In genomic region chr1:150256193-150256548, GRCh38 we compare ENCODE assay signal across 8 cellular contexts. TPM values are rescaled to one million over a fixed set of nuclear protein-coding genes. Genes with fewer than 3 reads are reported as not detected.
DNase-seq lines count a peak whose midpoint lies in the region; ATAC-seq and TF ChIP-seq lines count a peak whose summit lies in the region.

No MANE protein-coding gene starts in this region.

- intact Hi-C loops in activated B cell treated with CpG ODN at 0.5 μM for 24 hours (cut with micrococcal nuclease) = loop anchor here (1.0 to 5.0 kb wide), 3 partner anchors 25 to 261 kb away; partner anchors contain the start of genes FALEC and MRPS21

- POLR2A ChIA-PET in activated B cell treated with CpG ODN at 0.5 μM for 24 hours (lab: Charles Lee) = interaction anchor here (0.9 to 3.0 kb wide), 3 partner anchors 13 to 107 kb away, joined by 7 to 15 read pairs (median 8); partner anchors contain the start of genes APH1A and RPRD2

- CTCF ChIA-PET in activated CD8-positive, alpha-beta memory T cell treated with anti-CD3 and anti-CD28 coated beads, Interleukin-2, amount 10 ng/mL, durations not matched to agents 7 days and 5 days (lab: Charles Lee) = interaction anchor here (0.6 to 5.3 kb wide), 47 partner anchors 10 to 747 kb away, joined by 3 to 89 read pairs (median 4); partner anchors contain the start of genes ADAMTSL4, APH1A, C1orf54 and CIART
- CTCF ChIA-PET in activated B cell treated with CpG ODN at 0.5 μM for 24 hours (lab: Charles Lee) = interaction anchor here (0.6 to 3.0 kb wide), 14 partner anchors 13 to 740 kb away, joined by 3 to 34 read pairs (median 4); partner anchors contain the start of genes APH1A, ENSA and PRPF3

- H3K4me1 Mint-ChIP-seq in activated CD8-positive, alpha-beta memory T cell treated with anti-CD3 and anti-CD28 coated beads, Interleukin-2, amount 10 ng/mL, durations not matched to agents 7 days and 5 days = peaks cover 20% of the 10 kb centered on the region
- peaks cover 13% of the 10 kb centered on the region for H3K4me1 Mint-ChIP-seq in activated B cell treated with CpG ODN at 0.5 μM for 24 hours
- H3K4me1 Mint-ChIP-seq in immature natural killer cell = peaks cover 10 to 16% of the 10 kb centered on the region in 2 donors

- peak overlapping the region; percentile 5 for H3K27ac Mint-ChIP-seq in activated CD8-positive, alpha-beta memory T cell treated with anti-CD3 and anti-CD28 coated beads, Interleukin-2, amount 10 ng/mL, durations not matched to agents 7 days and 5 days
- no peak overlapping the region for H3K27ac Mint-ChIP-seq in activated B cell treated with CpG ODN at 0.5 μM for 24 hours
- H3K27ac Mint-ChIP-seq in immature natural killer cell = peak overlapping the region in 2 of 6 donors; percentile 55 to 65

- ATAC-seq in activated CD8-positive, alpha-beta memory T cell treated with anti-CD3 and anti-CD28 coated beads, Interleukin-2, amount 10 ng/mL, durations not matched to agents 7 days and 5 days = no peak
- ATAC-seq in activated B cell treated with CpG ODN at 0.5 μM for 24 hours (ENCODE audit: low read depth) = no peak
- no peak for ATAC-seq in GM19463 (IDR thresholded peaks at IDR 0.05; ENCODE audit: unreplicated experiment)
- no peak for ATAC-seq in HG03439 (IDR thresholded peaks at IDR 0.05; ENCODE audit: unreplicated experiment)

- no peak for DNase-seq in activated CD8-positive, alpha-beta memory T cell treated with anti-CD3 and anti-CD28 coated beads, Interleukin-2, amount 10 ng/mL, durations not matched to agents 7 days and 5 days
- DNase-seq in activated CD8-positive, alpha-beta memory T cell treated with anti-CD3 and anti-CD28 coated beads, Interleukin-2, amount 50 U/mL, for 48 hours = no peak
- DNase-seq in activated B cell treated with CpG ODN at 0.5 μM for 24 hours (no peak), immature natural killer cell (no peak), substantia nigra (lab: John Stamatoyannopoulos, UW) (no peak), nucleus accumbens (lab: John Stamatoyannopoulos, UW) (no peak)

- H3K36me3 Mint-ChIP-seq in activated CD8-positive, alpha-beta memory T cell treated with anti-CD3 and anti-CD28 coated beads, Interleukin-2, amount 10 ng/mL, durations not matched to agents 7 days and 5 days = no peaks in the 10 kb centered on the region
- H3K36me3 Mint-ChIP-seq in activated B cell treated with CpG ODN at 0.5 μM for 24 hours (ENCODE audit: low read depth) = no peaks in the 10 kb centered on the region
- H3K36me3 Mint-ChIP-seq in immature natural killer cell = no peaks in the 10 kb centered on the region

- peak overlapping the region; percentile 12 for H3K4me3 Mint-ChIP-seq in activated CD8-positive, alpha-beta memory T cell treated with anti-CD3 and anti-CD28 coated beads, Interleukin-2, amount 10 ng/mL, durations not matched to agents 7 days and 5 days
- H3K4me3 Mint-ChIP-seq in activated B cell treated with CpG ODN at 0.5 μM for 24 hours (peak overlapping the region; percentile 77), immature natural killer cell (peak overlapping the region; percentile 72 to 88 (median 77))

- no peaks in the 10 kb centered on the region for H3K9me3 Mint-ChIP-seq in activated CD8-positive, alpha-beta memory T cell treated with anti-CD3 and anti-CD28 coated beads, Interleukin-2, amount 10 ng/mL, durations not matched to agents 7 days and 5 days (ENCODE audit: low read depth)
- H3K9me3 Mint-ChIP-seq in activated B cell treated with CpG ODN at 0.5 μM for 24 hours (no peaks in the 10 kb centered on the region), immature natural killer cell (peaks cover 0 to 1% (median 0%) of the 10 kb centered on the region in 6 donors)

- H3K27me3 Mint-ChIP-seq in activated CD8-positive, alpha-beta memory T cell treated with anti-CD3 and anti-CD28 coated beads, Interleukin-2, amount 10 ng/mL, durations not matched to agents 7 days and 5 days = peaks cover 46% of the 10 kb centered on the region
- H3K27me3 Mint-ChIP-seq in activated B cell treated with CpG ODN at 0.5 μM for 24 hours (peaks cover 33% of the 10 kb centered on the region), immature natural killer cell (ENCODE audit: low read depth in 3 of 3) (peaks cover 14 to 29% (median 18%) of the 10 kb centered on the region in 3 donors)

- no peak for TF ChIP-seq CTCF in activated B cell treated with CpG ODN at 0.5 μM for 24 hours (IDR thresholded peaks at IDR 0.05)

- H3K27ac ChIP-seq in substantia nigra (ENCODE audit: low read depth, low read length, poor library complexity, severe bottlenecking) = peak overlapping the region; percentile 98

RNA-seq across cellular contexts. Expression of gene CA14, which starts 1.4 kb away (rescaled TPM):
- not detected for total RNA-seq in activated CD8-positive, alpha-beta memory T cell treated with anti-CD3 and anti-CD28 coated beads, Interleukin-2, amount 10 ng/mL, durations not matched to agents 7 days and 5 days
- not detected in 2 replicates for total RNA-seq in activated B cell treated with CpG ODN at 0.5 μM for 24 hours
- under 1 TPM in 2 of 3 donors, not detected in 1; 0.27 to 0.70 TPM for polyA plus RNA-seq in immature natural killer cell

RNA-seq across cellular contexts. Expression of gene APH1A, which starts 12.6 kb away (rescaled TPM):
- 100 to 1,000 TPM; 122 to 142 TPM for total RNA-seq in activated CD8-positive, alpha-beta memory T cell treated with anti-CD3 and anti-CD28 coated beads, Interleukin-2, amount 10 ng/mL, durations not matched to agents 7 days and 5 days
- 145 TPM in 2 replicates for total RNA-seq in activated B cell treated with CpG ODN at 0.5 μM for 24 hours
- polyA plus RNA-seq in immature natural killer cell = 10 to 100 TPM; 64.6 to 99.1 (median 82.1) TPM

RNA-seq across cellular contexts. Expression of gene C1orf54, which starts 16.4 kb away (rescaled TPM):
- 1 to 10 TPM in 1 of 2 experiments, under 1 TPM in 1; 0.40 to 1.8 TPM for total RNA-seq in activated CD8-positive, alpha-beta memory T cell treated with anti-CD3 and anti-CD28 coated beads, Interleukin-2, amount 10 ng/mL, durations not matched to agents 7 days and 5 days
- total RNA-seq in activated B cell treated with CpG ODN at 0.5 μM for 24 hours = 0.38 and 0.39 TPM in 2 replicates
- polyA plus RNA-seq in immature natural killer cell = 1 to 10 TPM; 1.9 to 6.9 (median 2.0) TPM

RNA-seq across cellular contexts. Expression of gene ANP32E, which starts 20.3 kb away (rescaled TPM):
- total RNA-seq in activated CD8-positive, alpha-beta memory T cell treated with anti-CD3 and anti-CD28 coated beads, Interleukin-2, amount 10 ng/mL, durations not matched to agents 7 days and 5 days = 100 to 1,000 TPM; 130 to 173 TPM
- 70.5 and 84.3 TPM in 2 replicates for total RNA-seq in activated B cell treated with CpG ODN at 0.5 μM for 24 hours
- polyA plus RNA-seq in immature natural killer cell = 10 to 100 TPM; 48.5 to 56.0 (median 54.6) TPM

RNA-seq across cellular contexts. Expression of gene CIART, which starts 26.2 kb away (rescaled TPM):
- 1 to 10 TPM in 1 of 2 experiments, under 1 TPM in 1; 0.44 to 1.7 TPM for total RNA-seq in activated CD8-positive, alpha-beta memory T cell treated with anti-CD3 and anti-CD28 coated beads, Interleukin-2, amount 10 ng/mL, durations not matched to agents 7 days and 5 days
- 0.20 and 1.0 TPM in 2 replicates for total RNA-seq in activated B cell treated with CpG ODN at 0.5 μM for 24 hours
- not detected for polyA plus RNA-seq in immature natural killer cell

Comparison
In these comparisons a context has a peak if more than half of its experiments do, and no peak if none do; other contexts are left out.
1. H3K4me3 Mint-ChIP-seq: peak in every context shown above with its lines; median percentile 77 in activated B cell treated with CpG ODN at 0.5 μM for 24 hours; 77 in immature natural killer cell; 12 in activated CD8-positive, alpha-beta memory T cell treated with anti-CD3 and anti-CD28 coated beads, Interleukin-2, amount 10 ng/mL, durations not matched to agents 7 days and 5 days.